Comparison of ENCODE assay signal across 9 cellular contexts in the genomic region with DNA sequence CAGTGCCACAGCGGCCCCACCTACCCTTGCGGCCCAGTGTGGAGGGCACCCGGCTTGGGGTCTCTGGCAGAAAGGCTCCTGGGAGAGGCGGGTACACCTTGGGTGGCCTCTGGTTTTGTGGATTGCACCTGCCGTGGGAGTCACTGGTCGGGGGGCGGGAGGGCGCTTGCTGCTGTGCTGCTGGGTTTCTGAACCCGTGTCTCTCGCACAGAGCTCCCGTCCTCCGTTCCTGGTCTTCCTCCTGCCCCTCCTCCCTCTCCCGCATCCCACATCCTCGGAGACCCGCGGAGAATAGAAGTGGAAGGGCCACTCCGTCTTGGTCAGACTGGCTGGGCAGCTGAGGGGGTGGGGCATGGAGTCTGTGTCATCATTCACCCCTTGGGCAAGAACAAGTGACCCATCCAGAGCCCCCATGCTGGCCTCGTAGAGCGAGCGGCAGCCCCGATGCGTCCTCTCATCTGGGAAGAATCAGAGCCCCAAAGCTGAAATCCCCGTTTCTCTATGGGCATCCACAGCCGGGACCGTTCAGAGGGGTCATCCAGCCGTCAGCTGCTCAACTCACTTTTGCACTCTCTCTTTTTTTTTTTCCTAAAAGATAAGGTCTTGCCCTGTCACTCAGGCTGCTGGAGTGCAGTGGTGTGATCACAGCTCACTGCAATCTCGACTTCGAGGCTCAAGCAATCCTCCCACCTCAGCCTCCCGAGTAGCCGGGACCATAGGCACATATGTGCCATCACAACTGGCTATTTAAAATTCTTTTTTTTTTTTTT. TPM values are rescaled to one million over a fixed set of nuclear protein-coding genes. Genes with fewer than 3 reads are reported as not detected.
DNase-seq lines count a peak whose midpoint lies in the region; ATAC-seq and TF ChIP-seq lines count a peak whose summit lies in the region.
"Had no signal": no experiment of that assay in that cellular context is flagged by ENCODE, and none has a peak within 500 bp of the region (broad histone marks: within the 10 kb centered on the region; RNA-seq: fewer than 3 reads in every experiment).

No MANE protein-coding gene starts in this region.

- RAD21 ChIA-PET in HCT116 (lab: Charles Lee; ENCODE audit: low non-redundant PET in 1 of 2, low total read pairs in 2 of 2, uncharacterized antibody in 2 of 2, unreplicated experiment in 2 of 2), result no interaction called here

- H3K79me2 ChIP-seq in HCT116 (ENCODE audit: insufficient read depth, low read length), result peaks cover 85% of the 10 kb centered on the region

- H3K4me3 ChIP-seq in HCT116 (replicated peaks in 1 of 2; ENCODE audit: low read depth in 1 of 2, low read length in 2 of 2), result no peak overlapping the region
- peak overlapping the region; percentile 82 for H3K4me3 ChIP-seq in WI38 (ENCODE audit: low read depth, low read length)
- no peak overlapping the region for H3K4me3 ChIP-seq in spleen

- H3K27ac ChIP-seq in HCT116 (ENCODE audit: low read depth, low read length), result peak overlapping the region; percentile 92; the same call in 1 of the 2 replicates
- H3K27ac ChIP-seq in spleen, result peak overlapping the region in 5 of 8 donors; percentile 85 to 94 (median 90)

- H3K9me2 ChIP-seq in HCT116 (ENCODE audit: insufficient read depth), result no peaks in the 10 kb centered on the region

- CTCF ChIA-PET in HCT116 (lab: Charles Lee), result interaction anchor here (0.8 kb wide), 1 partner anchor 22 kb away, joined by 3 read pairs; a partner anchor contains a TSS

- H3K9ac ChIP-seq in HCT116 (ENCODE audit: low read length), result peak overlapping the region; percentile 95; the same call in 1 of the 2 replicates

- peaks cover 3 to 12% of the 10 kb centered on the region in 2 experiments; a peak in 3 of 4 replicates for H3K36me3 ChIP-seq in HCT116 (ENCODE audit: control insufficient read depth in 1 of 2, insufficient read depth in 2 of 2, low read length in 2 of 2)
- peaks cover 0 to 51% (median 13%) of the 10 kb centered on the region in 6 donors for H3K36me3 ChIP-seq in spleen

- H3K9me3 ChIP-seq in HCT116 (ENCODE audit: control insufficient read depth in 1 of 2, insufficient read depth in 1 of 2, low read depth in 1 of 2, low read length in 2 of 2) (no peaks in the 10 kb centered on the region), spleen (no peaks in the 10 kb centered on the region)

- H3K4me1 ChIP-seq in HCT116 (ENCODE audit: control insufficient read depth in 1 of 2, insufficient read depth in 2 of 2, low read length in 2 of 2) (peaks cover 54 to 78% of the 10 kb centered on the region in 2 experiments), spleen (peaks cover 17 to 87% (median 58%) of the 10 kb centered on the region in 6 donors)

- no TSS peak for BruUV-seq in HCT116 (replicated peaks; lab: Mats Ljungman, UMichigan)

- H2AFZ ChIP-seq in HCT116 (ENCODE audit: low read depth, low read length, poor library complexity, severe bottlenecking), result no peak overlapping the region

- no peak for ATAC-seq in HCT116
- ATAC-seq: left colon had no signal

- no peaks in the 10 kb centered on the region; the same call in 1 of the 2 replicates for H4K20me1 ChIP-seq in HCT116 (ENCODE audit: insufficient read depth)

- H3K27me3 ChIP-seq in HCT116 (ENCODE audit: insufficient read depth, low read length), result no peaks in the 10 kb centered on the region
- H3K27me3 ChIP-seq in spleen (replicated peaks in 1 of 7), result no peaks in the 10 kb centered on the region

- TF ChIP-seq CTCF in HCT116 (IDR thresholded peaks at IDR 0.05 in 2 of 3, conservative IDR thresholded peaks at IDR 0.05 in 1 of 3; ENCODE audit: borderline replicate concordance in 1 of 3, insufficient read depth in 1 of 3, low read depth in 2 of 3, low read length in 2 of 3) (no peak), WI38 (IDR thresholded peaks at IDR 0.05; ENCODE audit: low read depth, low read length) (no peak), spleen (IDR thresholded peaks at IDR 0.05 in 8 of 11, conservative IDR thresholded peaks at IDR 0.05 in 3 of 11) (no peak)

- 86 to 89% (median 89%) methylated on average over 21 to 30 of the region's 30 CpGs for WGBS in spleen, 5 donors

- peak overlapping the region; percentile 86 for H3K4me2 ChIP-seq in HCT116 (ENCODE audit: low read length)

- POLR2A ChIA-PET in HCT116 (lab: Charles Lee), result interaction anchor here (0.7 kb wide), 1 partner anchor 24 kb away, joined by 3 read pairs; no protein-coding TSS in a partner anchor

- intact Hi-C loops in HCT116 (cut with micrococcal nuclease), result no loop called here
- intact Hi-C loops in spleen (cut with DNase I; ENCODE audit: low total_unique reads), result no loop called here

- DNase-seq in HCT116 (ENCODE audit: low read depth, low spot score) (no peak), islet precursor cell (peak; percentile 60), spleen (peak; percentile 78), NCI-H1930 (lab: John Stamatoyannopoulos, UW) (no peak), DMS53 treated with DMSO at 0.1 percent for 48 hours (lab: John Stamatoyannopoulos, UW; ENCODE audit: unreplicated experiment) (no peak)
- DNase-seq in NK-92 treated with Interleukin-12 subunit alpha and Interleukin-12 subunit beta, amount 100 ng/mL, for 24 hours (lab: John Stamatoyannopoulos, UW), result no peak
- DNase-seq: activated CD4-positive, alpha-beta T cell treated with anti-CD3 and anti-CD28 coated beads, Interleukin-2, amount 50 U/mL, for 4 hours had no signal

- TF ChIP-seq POLR2A in HCT116 (IDR thresholded peaks at IDR 0.05; ENCODE audit: borderline replicate concordance, extremely low read depth, insufficient read depth, insufficient read length) (no peak), spleen (IDR thresholded peaks at IDR 0.05) (no peak)

- TF ChIP-seq RAD21 in HCT116 (IDR thresholded peaks at IDR 0.05; ENCODE audit: low read depth), result no peak

TF ChIP-seq in HCT116, 20 proteins besides CTCF, POLR2A, EP300 and RAD21:
- no peak for TF ChIP-seq TCF7L2 (IDR thresholded peaks at IDR 0.05; ENCODE audit: borderline replicate concordance, extremely low read depth, insufficient read depth, insufficient read length)
- TF ChIP-seq ZNF274 (IDR thresholded peaks at IDR 0.05; ENCODE audit: low read depth, low read length), result no peak

RNA-seq across cellular contexts. Expression of a gene that starts 4.0 kb away (rescaled TPM):
- total RNA-seq in HCT116 (2021; ENCODE audit: unreplicated experiment), result 56.3 TPM
- 35.3 and 61.9 TPM in 2 replicates for polyA plus RNA-seq in HCT116 (2012)
- total RNA-seq in spleen, result 10 to 100 TPM; 11.2 to 36.6 (median 27.0) TPM
- polyA plus RNA-seq in spleen, result 10 to 100 TPM in 2 of 3 donors, 1 to 10 TPM in 1; 8.9 to 30.4 (median 10.3) TPM

RNA-seq across cellular contexts. Expression of a gene that starts 21.5 kb away (rescaled TPM):
- total RNA-seq in HCT116 (2021; ENCODE audit: unreplicated experiment) (34.8 TPM), spleen (under 1 TPM in 3 of 7 donors, not detected in 4; 0.17 to 0.39 (median 0.28) TPM)
- 21.4 and 21.7 TPM in 2 replicates for polyA plus RNA-seq in HCT116 (2012)
- under 1 TPM; 0.09 to 0.26 (median 0.15) TPM for polyA plus RNA-seq in spleen

RNA-seq across cellular contexts. Expression of a gene that starts 30.3 kb away (rescaled TPM):
- total RNA-seq in HCT116 (2021; ENCODE audit: unreplicated experiment), result 167 TPM
- polyA plus RNA-seq in HCT116 (2012), result 100 TPM in 2 replicates
- 10 to 100 TPM; 47.3 to 95.7 (median 79.0) TPM for total RNA-seq in spleen
- polyA plus RNA-seq in spleen, result 100 to 1,000 TPM in 1 of 3 donors, 10 to 100 TPM in 2; 51.4 to 126 (median 80.3) TPM

RNA-seq across cellular contexts. Expression of a gene that starts 35.3 kb away (rescaled TPM):
- total RNA-seq in HCT116 (2021; ENCODE audit: unreplicated experiment) (60.9 TPM), spleen (10 to 100 TPM; 18.2 to 41.1 (median 23.0) TPM)
- polyA plus RNA-seq in HCT116 (2012), result 82.1 and 82.9 TPM in 2 replicates
- polyA plus RNA-seq in spleen, result 10 to 100 TPM; 84.5 to 89.9 (median 86.7) TPM

Comparison
In these comparisons a context has a peak if more than half of its experiments do, and no peak if none do; other contexts are left out.
1. DNase-seq: peak in islet precursor cell (single experiment) and spleen (single experiment); none in HCT116 (single experiment), NCI-H1930 (0 of 2), DMS53 treated with DMSO at 0.1 percent for 48 hours (single experiment) and NK-92 treated with Interleukin-12 subunit alpha and Interleukin-12 subunit beta, amount 100 ng/mL, for 24 hours (single experiment).
2. RNA of a gene that starts 21.5 kb away (total RNA-seq): 34.8 TPM in HCT116 (single experiment); 0.17 to 0.39 TPM in spleen; every median in the first group is over 10 times any median in the second.